Comparison of ENCODE assay signal across 8 cellular contexts in genomic region chr11:63840356-63841060, GRCh38. TPM values are rescaled to one million over a fixed set of nuclear protein-coding genes. Genes with fewer than 3 reads are reported as not detected.
DNase-seq lines count a peak whose midpoint lies in the region; ATAC-seq and TF ChIP-seq lines count a peak whose summit lies in the region.

No MANE protein-coding gene starts in this region.

- WGBS in lower leg skin, 2 donors = 3 to 4% methylated on average over 13 of the region's 13 CpGs
- 1 to 5% methylated on average over 13 of the region's 13 CpGs for WGBS in upper lobe of left lung, 2 donors

- CTCF ChIA-PET in activated naive CD4-positive, alpha-beta T cell treated with anti-CD3 and anti-CD28 coated beads for 36 hours (lab: Charles Lee) = interaction anchor here (0.9 to 2.0 kb wide), 4 partner anchors 27 to 73 kb away, joined by 3 to 8 read pairs (median 4); partner anchors contain the start of gene ZFTA

- TF ChIP-seq POLR2A in lower leg skin (IDR thresholded peaks at IDR 0.05) (no peak), upper lobe of left lung (IDR thresholded peaks at IDR 0.05) (no peak)

- intact Hi-C loops in activated naive CD4-positive, alpha-beta T cell treated with anti-CD3 and anti-CD28 coated beads for 36 hours (cut with micrococcal nuclease) = loop anchor here (5.0 kb wide), 1 partner anchor 47 kb away; no protein-coding TSS in a partner anchor
- intact Hi-C loops in ascending aorta (cut with DNase I) = no loop called here
- intact Hi-C loops in lower leg skin (cut with DNase I; ENCODE audit: low total_unique reads) = no loop called here

- H3K27ac Mint-ChIP-seq in activated naive CD4-positive, alpha-beta T cell treated with anti-CD3 and anti-CD28 coated beads for 36 hours = peak overlapping the region; percentile 65

- H3K4me1 Mint-ChIP-seq in activated naive CD4-positive, alpha-beta T cell treated with anti-CD3 and anti-CD28 coated beads for 36 hours (ENCODE audit: low read depth) = peaks cover 63% of the 10 kb centered on the region

- no peaks in the 10 kb centered on the region for H3K27me3 Mint-ChIP-seq in activated naive CD4-positive, alpha-beta T cell treated with anti-CD3 and anti-CD28 coated beads for 36 hours (ENCODE audit: low read depth)

- H3K27me3 ChIP-seq in ascending aorta = no peaks in the 10 kb centered on the region
- H3K27me3 ChIP-seq in upper lobe of left lung = no peaks in the 10 kb centered on the region

- no peaks in the 10 kb centered on the region for H3K9me3 Mint-ChIP-seq in activated naive CD4-positive, alpha-beta T cell treated with anti-CD3 and anti-CD28 coated beads for 36 hours

- H3K27ac ChIP-seq in ascending aorta (peak overlapping the region; percentile 81 to 83), upper lobe of left lung (peak overlapping the region; percentile 86 to 98 (median 90))

- DNase-seq in activated naive CD4-positive, alpha-beta T cell treated with anti-CD3 and anti-CD28 coated beads for 36 hours = peak; percentile 31
- DNase-seq in activated naive CD4-positive, alpha-beta T cell treated with anti-CD3 and anti-CD28 coated beads, Interleukin-2, amount 50 U/mL, for 16 hours = no peak
- DNase-seq in ascending aorta (ENCODE audit: low spot score in 2 of 2) (no peak), lower leg skin (ENCODE audit: low spot score in 2 of 2) (no peak), upper lobe of left lung (no peak), NCI-H510A (lab: John Stamatoyannopoulos, UW) (no peak)

- TF ChIP-seq CTCF in ascending aorta (IDR thresholded peaks at IDR 0.05) (no peak), lower leg skin (IDR thresholded peaks at IDR 0.05) (no peak), upper lobe of left lung (IDR thresholded peaks at IDR 0.05) (no peak)

- H3K4me1 ChIP-seq in ascending aorta (peaks cover 7 to 38% of the 10 kb centered on the region in 2 donors), upper lobe of left lung (peaks cover 56 to 73% (median 65%) of the 10 kb centered on the region in 4 donors)

- peaks cover 10 to 21% of the 10 kb centered on the region in 2 donors for H3K36me3 ChIP-seq in ascending aorta
- peaks cover 0 to 20% (median 7%) of the 10 kb centered on the region in 4 donors for H3K36me3 ChIP-seq in upper lobe of left lung

- H3K4me3 Mint-ChIP-seq in activated naive CD4-positive, alpha-beta T cell treated with anti-CD3 and anti-CD28 coated beads for 36 hours = peak overlapping the region; percentile 97

- ATAC-seq in upper lobe of left lung (ENCODE audit: low FRiP score in 2 of 2) (no peak), HG03039 (IDR thresholded peaks at IDR 0.05; ENCODE audit: unreplicated experiment) (no peak), GM21825 (IDR thresholded peaks at IDR 0.05; ENCODE audit: unreplicated experiment) (no peak)

- H3K4me3 ChIP-seq in ascending aorta = peak overlapping the region; percentile 93 to 96
- peak overlapping the region; percentile 76 for H3K4me3 ChIP-seq in lower leg skin (ENCODE audit: low read depth, poor library complexity, severe bottlenecking)
- peak overlapping the region; percentile 61 to 94 (median 90) for H3K4me3 ChIP-seq in upper lobe of left lung

- TF ChIP-seq EP300 in upper lobe of left lung (IDR thresholded peaks at IDR 0.05) = no peak

- peaks cover 8% of the 10 kb centered on the region for H3K36me3 Mint-ChIP-seq in activated naive CD4-positive, alpha-beta T cell treated with anti-CD3 and anti-CD28 coated beads for 36 hours (ENCODE audit: low read depth)

- H3K9me3 ChIP-seq in ascending aorta (no peaks in the 10 kb centered on the region), upper lobe of left lung (no peaks in the 10 kb centered on the region)

RNA-seq across cellular contexts. Expression of gene MARK2, which starts 1.6 kb away (rescaled TPM):
- total RNA-seq in activated naive CD4-positive, alpha-beta T cell treated with anti-CD3 and anti-CD28 coated beads for 36 hours = 10 to 100 TPM; 15.8 to 17.6 TPM
- total RNA-seq in ascending aorta = 45.7 TPM
- total RNA-seq in lower leg skin = 10 to 100 TPM; 78.3 to 87.2 (median 81.2) TPM
- total RNA-seq in upper lobe of left lung = 10 to 100 TPM; 41.7 to 67.1 (median 50.7) TPM

RNA-seq across cellular contexts. Expression of gene SPINDOC, which starts 27.3 kb away (rescaled TPM):
- total RNA-seq in activated naive CD4-positive, alpha-beta T cell treated with anti-CD3 and anti-CD28 coated beads for 36 hours = 10 to 100 TPM; 15.3 to 15.4 TPM
- 5.0 TPM for total RNA-seq in ascending aorta
- total RNA-seq in lower leg skin = 1 to 10 TPM; 5.1 to 8.3 (median 6.0) TPM
- total RNA-seq in upper lobe of left lung = 10 to 100 TPM in 5 of 6 donors, 1 to 10 TPM in 1; 9.0 to 22.5 (median 16.3) TPM
